In genomic region chr11:61359541-61359940, GRCh38 we compare ENCODE assay signal across 11 cellular contexts. TPM values are rescaled to one million over a fixed set of nuclear protein-coding genes. Genes with fewer than 3 reads are reported as not detected.
DNase-seq lines count a peak whose midpoint lies in the region; ATAC-seq and TF ChIP-seq lines count a peak whose summit lies in the region.
"Had no signal": no experiment of that assay in that cellular context is flagged by ENCODE, and none has a peak within 500 bp of the region (broad histone marks: within the 10 kb centered on the region; RNA-seq: fewer than 3 reads in every experiment).

No MANE protein-coding gene starts in this region.

- peaks cover 28% of the 10 kb centered on the region for H3K36me3 Mint-ChIP-seq in Caco-2 (ENCODE audit: insufficient read depth, unreplicated experiment)
- peaks cover 27% of the 10 kb centered on the region for H3K36me3 Mint-ChIP-seq in activated T-helper 17 cell treated with anti-CD3 and anti-CD28 coated beads, Interleukin-2, amount 50 U/mL, for 72 hours (ENCODE audit: low read depth)
- peaks cover 17% of the 10 kb centered on the region for H3K36me3 Mint-ChIP-seq in nephron progenitor cell (ENCODE audit: low read depth)

- H3K27ac Mint-ChIP-seq in Caco-2 (ENCODE audit: unreplicated experiment) (no peak overlapping the region), nephron progenitor cell (no peak overlapping the region)
- no peak overlapping the region for H3K27ac Mint-ChIP-seq in activated T-helper 17 cell treated with anti-CD3 and anti-CD28 coated beads, Interleukin-2, amount 50 U/mL, for 72 hours

- H3K27me3 Mint-ChIP-seq in Caco-2 (ENCODE audit: insufficient read depth, unreplicated experiment) (no peaks in the 10 kb centered on the region), nephron progenitor cell (ENCODE audit: low read depth, poor library complexity) (peaks cover 3% of the 10 kb centered on the region)
- H3K27me3 Mint-ChIP-seq in activated T-helper 17 cell treated with anti-CD3 and anti-CD28 coated beads, Interleukin-2, amount 50 U/mL, for 72 hours: no peaks in the 10 kb centered on the region

- POLR2A ChIA-PET in Caco-2 (lab: Charles Lee): no interaction called here

- H3K4me3 ChIP-seq in Caco-2 (ENCODE audit: low read depth, low read length): no peak overlapping the region

- H3K9me3 Mint-ChIP-seq in Caco-2 (ENCODE audit: unreplicated experiment): no peaks in the 10 kb centered on the region
- H3K9me3 Mint-ChIP-seq in activated T-helper 17 cell treated with anti-CD3 and anti-CD28 coated beads, Interleukin-2, amount 50 U/mL, for 72 hours: no peaks in the 10 kb centered on the region
- no peaks in the 10 kb centered on the region for H3K9me3 Mint-ChIP-seq in nephron progenitor cell

- BruUV-seq in Caco-2 (replicated peaks; lab: Mats Ljungman, UMichigan): no TSS peak

- peak overlapping the region; percentile 48 for H3K4me3 Mint-ChIP-seq in Caco-2 (ENCODE audit: unreplicated experiment)
- H3K4me3 Mint-ChIP-seq in activated T-helper 17 cell treated with anti-CD3 and anti-CD28 coated beads, Interleukin-2, amount 50 U/mL, for 72 hours: peak overlapping the region; percentile 98
- peak overlapping the region; percentile 97 for H3K4me3 Mint-ChIP-seq in nephron progenitor cell

- intact Hi-C loops in Caco-2 (cut with micrococcal nuclease; ENCODE audit: unreplicated experiment): no loop called here

- H3K36me3 ChIP-seq in Caco-2 (ENCODE audit: control insufficient read depth, insufficient read depth, low read length): no peaks in the 10 kb centered on the region

- ATAC-seq in activated T-helper 17 cell treated with anti-CD3 and anti-CD28 coated beads, Interleukin-2, amount 50 U/mL, for 72 hours (replicated peaks): no peak

- DNase-seq in Caco-2 (no peak), Kasumi-1 (lab: John Stamatoyannopoulos, UW) (peak; percentile 44 to 49), nephron progenitor cell (no peak), AG20443 (ENCODE audit: low spot score) (no peak), SIG-M5 (lab: John Stamatoyannopoulos, UW) (no peak), putamen (ENCODE audit: low spot score) (no peak)
- DNase-seq: PC-9; stimulated activated CD4-positive, alpha-beta T cell treated with anti-CD3 and anti-CD28 coated beads, Interleukin-1b, Interleukin-23, amount 100 ng/mL, for 48 hours; stimulated activated naive CD4-positive, alpha-beta T cell treated with Interleukin-2 at 50 U/mL for 16 hours had no signal

- CTCF ChIA-PET in Caco-2 (lab: Charles Lee): interaction anchor here (0.8 to 1.0 kb wide), 2 partner anchors 23 to 26 kb away, joined by 3 read pairs; no protein-coding TSS in a partner anchor

- no peaks in the 10 kb centered on the region for H3K4me1 Mint-ChIP-seq in Caco-2 (ENCODE audit: low read depth, unreplicated experiment)
- peaks cover 17% of the 10 kb centered on the region for H3K4me1 Mint-ChIP-seq in activated T-helper 17 cell treated with anti-CD3 and anti-CD28 coated beads, Interleukin-2, amount 50 U/mL, for 72 hours
- peaks cover 41% of the 10 kb centered on the region for H3K4me1 Mint-ChIP-seq in nephron progenitor cell

- H3K4me1 ChIP-seq in Caco-2: 0 out of 2 replicates have a peak, but pooled peaks cover 3% of the 10 kb centered on the region

- no peaks in the 10 kb centered on the region for H3K27me3 ChIP-seq in Caco-2 (replicated peaks; ENCODE audit: control insufficient read depth, insufficient read depth, low read length)
- H3K27me3 ChIP-seq: neutrophil had no signal

- no peak for TF ChIP-seq CTCF in Caco-2 (IDR thresholded peaks at IDR 0.05; ENCODE audit: insufficient read depth in 1 of 2, low read depth in 1 of 2, low read length in 1 of 2, severe bottlenecking in 1 of 2, unreplicated experiment in 1 of 2)
- no peak for TF ChIP-seq CTCF in nephron progenitor cell (IDR thresholded peaks at IDR 0.05)

- H3K9me3 ChIP-seq in Caco-2: no peaks in the 10 kb centered on the region
- H3K9me3 ChIP-seq: neutrophil had no signal

RNA-seq across cellular contexts. Expression of gene CYB561A3, which starts 2.1 kb away (rescaled TPM):
- 33.6 and 34.9 TPM in 2 replicates for total RNA-seq in Caco-2 (2022)
- total RNA-seq in activated T-helper 17 cell treated with anti-CD3 and anti-CD28 coated beads, Interleukin-2, amount 50 U/mL, for 72 hours: 10 to 100 TPM; 46.5 to 62.3 TPM

RNA-seq across cellular contexts. Expression of gene TMEM138, which starts 2.6 kb away (rescaled TPM):
- 46.3 and 48.3 TPM in 2 replicates for total RNA-seq in Caco-2 (2022)
- total RNA-seq in activated T-helper 17 cell treated with anti-CD3 and anti-CD28 coated beads, Interleukin-2, amount 50 U/mL, for 72 hours: 10 to 100 TPM; 30.6 to 47.9 TPM

RNA-seq across cellular contexts. Expression of gene TKFC, which starts 26.5 kb away (rescaled TPM):
- 86.2 and 99.0 TPM in 2 replicates for total RNA-seq in Caco-2 (2022)
- total RNA-seq in activated T-helper 17 cell treated with anti-CD3 and anti-CD28 coated beads, Interleukin-2, amount 50 U/mL, for 72 hours: 10 to 100 TPM; 32.6 to 32.9 TPM

RNA-seq across cellular contexts. Expression of gene DDB1, which starts 26.6 kb away (rescaled TPM):
- 284 and 303 TPM in 2 replicates for total RNA-seq in Caco-2 (2022)
- 100 to 1,000 TPM; 211 to 344 TPM for total RNA-seq in activated T-helper 17 cell treated with anti-CD3 and anti-CD28 coated beads, Interleukin-2, amount 50 U/mL, for 72 hours

RNA-seq across cellular contexts. Expression of gene TMEM216, which starts 32.8 kb away (rescaled TPM):
- 27.1 and 27.5 TPM in 2 replicates for total RNA-seq in Caco-2 (2022)
- 10 to 100 TPM; 12.1 to 12.8 TPM for total RNA-seq in activated T-helper 17 cell treated with anti-CD3 and anti-CD28 coated beads, Interleukin-2, amount 50 U/mL, for 72 hours

Comparison
In these comparisons a context has a peak if more than half of its experiments do, and no peak if none do; other contexts are left out.
1. DNase-seq: peak in Kasumi-1 (2 of 2); none in Caco-2 (0 of 2), nephron progenitor cell (single experiment), AG20443 (single experiment), SIG-M5 (single experiment) and putamen (single experiment).
2. H3K4me3 Mint-ChIP-seq: peak in every context shown above with its lines; median percentile 98 in activated T-helper 17 cell treated with anti-CD3 and anti-CD28 coated beads, Interleukin-2, amount 50 U/mL, for 72 hours; 97 in nephron progenitor cell; 48 in Caco-2.